Comparison of ENCODE assay signal across 31 cellular contexts in genomic region chr3:53595660-53596059, GRCh38.
"Had no signal": no experiment of that assay in that cellular context is flagged by ENCODE, and none has a peak within 500 bp of the region (broad histone marks: within the 10 kb centered on the region; RNA-seq: fewer than 3 reads in every experiment).

No MANE protein-coding gene starts in this region.

- H3K4me3 ChIP-seq: esophagus muscularis mucosa, gastrocnemius medialis, heart right ventricle had no signal

- H3K36me3 ChIP-seq: brain microvascular endothelial cell, esophagus muscularis mucosa, gastrocnemius medialis, heart right ventricle, WERI-Rb-1 had no signal

- H3K9me3 ChIP-seq: esophagus muscularis mucosa, gastrocnemius medialis, heart right ventricle had no signal

- H3K9me3 Mint-ChIP-seq: activated B cell treated with CpG ODN at 0.5 μM for 24 hours; activated CD8-positive, alpha-beta T cell treated with anti-CD3 and anti-CD28 coated beads for 36 hours; activated T-cell treated with anti-CD3 and anti-CD28 coated beads, Interleukin-2, amount 50 U/mL, for 4 hours; activated T-helper 17 cell treated with anti-CD3 and anti-CD28 coated beads, Interleukin-2, amount 50 U/mL, for 72 hours; effector memory CD8-positive, alpha-beta T cell; T-helper 2 cell treated with Interferon-gamma antibody and Interleukin-4, amounts not matched to agents 5 μg/mL and 100 μg/mL, for 36 hours had no signal

- H3K27me3 ChIP-seq: brain microvascular endothelial cell, esophagus muscularis mucosa, foreskin keratinocyte, gastrocnemius medialis had no signal

- H3K4me1 Mint-ChIP-seq: activated T-helper 17 cell treated with anti-CD3 and anti-CD28 coated beads, Interleukin-2, amount 50 U/mL, for 72 hours had no signal

- H3K36me3 Mint-ChIP-seq: activated naive CD8-positive, alpha-beta T cell had no signal

- H3K4me1 ChIP-seq: foreskin keratinocyte, gastrocnemius medialis, heart right ventricle had no signal

- H3K4me3 Mint-ChIP-seq: activated B cell treated with CpG ODN at 0.5 μM for 24 hours; activated CD8-positive, alpha-beta T cell treated with anti-CD3 and anti-CD28 coated beads for 36 hours; activated naive CD8-positive, alpha-beta T cell; activated T-cell treated with anti-CD3 and anti-CD28 coated beads, Interleukin-2, amount 50 U/mL, for 4 hours; activated T-helper 17 cell treated with anti-CD3 and anti-CD28 coated beads, Interleukin-2, amount 50 U/mL, for 72 hours; effector memory CD8-positive, alpha-beta T cell; T-helper 17 cell; T-helper 2 cell treated with Interferon-gamma antibody and Interleukin-4, amounts not matched to agents 5 μg/mL and 100 μg/mL, for 36 hours had no signal

- H3K27ac ChIP-seq: brain microvascular endothelial cell, esophagus muscularis mucosa, foreskin keratinocyte, gastrocnemius medialis, heart right ventricle, WERI-Rb-1 had no signal

- ATAC-seq: activated CD4-positive, CD25-positive, alpha-beta regulatory T cell treated with anti-CD3 and anti-CD28 coated beads, Interleukin-2, amount 50 U/mL, for 24 hours; activated CD8-positive, alpha-beta T cell treated with anti-CD3 and anti-CD28 coated beads for 36 hours; activated T-cell treated with anti-CD3 and anti-CD28 coated beads, Interleukin-2, amount 50 U/mL, for 4 hours; activated T-helper 17 cell treated with anti-CD3 and anti-CD28 coated beads, Interleukin-2, amount 50 U/mL, for 72 hours; effector memory CD8-positive, alpha-beta T cell; foreskin keratinocyte; gastrocnemius medialis; heart right ventricle; T-helper 17 cell had no signal

- H3K27me3 Mint-ChIP-seq: activated B cell treated with CpG ODN at 0.5 μM for 24 hours; activated CD8-positive, alpha-beta T cell treated with anti-CD3 and anti-CD28 coated beads for 36 hours had no signal

- H3K27ac Mint-ChIP-seq: activated B cell treated with CpG ODN at 0.5 μM for 24 hours; activated CD8-positive, alpha-beta T cell treated with anti-CD3 and anti-CD28 coated beads for 36 hours; activated naive CD8-positive, alpha-beta T cell; activated T-helper 17 cell treated with anti-CD3 and anti-CD28 coated beads, Interleukin-2, amount 50 U/mL, for 72 hours; effector memory CD8-positive, alpha-beta T cell; T-helper 17 cell; T-helper 2 cell treated with Interferon-gamma antibody and Interleukin-4, amounts not matched to agents 5 μg/mL and 100 μg/mL, for 36 hours had no signal

- DNase-seq: activated B cell treated with CpG ODN at 0.5 μM for 24 hours; activated CD4-positive, alpha-beta T cell treated with anti-CD3 and anti-CD28 coated beads for 48 hours; activated CD4-positive, alpha-beta T cell treated with anti-CD3 and anti-CD28 coated beads, Interleukin-2, amount 50 U/mL, for 1 hour; activated CD4-positive, alpha-beta T cell treated with anti-CD3 and anti-CD28 coated beads, Interleukin-2, amount 50 U/mL, for 48 hours; activated CD8-positive, alpha-beta memory T cell treated with anti-CD3 and anti-CD28 coated beads for 24 hours; activated CD8-positive, alpha-beta T cell treated with anti-CD3 and anti-CD28 coated beads for 36 hours; activated effector memory CD4-positive, alpha-beta T cell treated with Interleukin-2 at 50 U/mL for 16 hours; activated gamma-delta T cell treated with Interleukin-2 at 50 U/mL for 16 hours; activated naive CD4-positive, alpha-beta T cell treated with anti-CD3 and anti-CD28 coated beads, Interleukin-2, amount 50 U/mL, for 16 hours; activated naive CD4-positive, alpha-beta T cell treated with Interleukin-2 at 50 U/mL for 16 hours; activated T-cell treated with anti-CD3 and anti-CD28 coated beads, Interleukin-2, amount 50 U/mL, for 4 hours; amniotic stem cell; anterior cingulate cortex; brain microvascular endothelial cell; caudate nucleus; cortex of kidney; dermis blood vessel endothelial cell; effector CD4-positive, alpha-beta T cell; effector memory CD8-positive, alpha-beta T cell; foreskin keratinocyte; gastrocnemius medialis; heart right ventricle; T-helper 1 cell; T-helper 17 cell; T1000; WERI-Rb-1 had no signal
